1 cellular context compared by ENCODE assay signal in genomic region chr14:102917469-102918211, GRCh38.
TF ChIP-seq lines count a peak whose summit lies in the region.

No MANE protein-coding gene starts in this region.

TF ChIP-seq in H1, 55 proteins besides CTCF, POLR2A, EP300 and RAD21:
- TF ChIP-seq SP2 (IDR thresholded peaks at IDR 0.05; ENCODE audit: low read length) (no peak), TEAD4 (IDR thresholded peaks at IDR 0.05; ENCODE audit: low read depth, low read length) (peak; percentile 53; the same call in 1 of the 2 replicates), CTBP2 (IDR thresholded peaks at IDR 0.05; ENCODE audit: borderline replicate concordance, insufficient read depth, insufficient read length, low read length) (no peak), ASH2L (IDR thresholded peaks at IDR 0.05; ENCODE audit: low read length) (no peak)
